In the genomic region with DNA sequence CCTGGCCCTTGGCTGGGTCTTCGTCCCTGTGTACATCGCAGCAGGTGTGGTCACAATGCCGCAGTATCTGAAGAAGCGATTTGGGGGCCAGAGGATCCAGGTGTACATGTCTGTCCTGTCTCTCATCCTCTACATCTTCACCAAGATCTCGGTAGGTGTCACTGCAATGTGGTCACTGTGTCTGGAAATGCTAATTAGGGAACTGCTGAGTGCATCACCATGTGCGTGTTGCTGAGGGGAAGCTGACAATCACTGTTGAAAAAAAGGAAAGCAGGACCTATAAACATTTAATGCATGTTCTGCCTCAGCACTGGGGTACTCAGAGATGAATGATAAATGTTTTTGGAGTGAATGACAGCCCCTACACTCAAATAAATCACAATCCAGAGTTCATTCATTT, we compare ENCODE assay signal across 29 cellular contexts. TPM values are rescaled to one million over a fixed set of nuclear protein-coding genes. Genes with fewer than 3 reads are reported as not detected.
"Had no signal": no experiment of that assay in that cellular context is flagged by ENCODE, and none has a peak within 500 bp of the region (broad histone marks: within the 10 kb centered on the region; RNA-seq: fewer than 3 reads in every experiment).

No MANE protein-coding gene starts in this region.

- H3K9me3 Mint-ChIP-seq: activated CD4-positive, alpha-beta memory T cell treated with anti-CD3 and anti-CD28 coated beads for 36 hours; activated CD4-positive, alpha-beta T cell treated with anti-CD3 and anti-CD28 coated beads, Interleukin-2, amount 10 ng/mL, durations not matched to agents 7 days and 5 days; activated T-cell treated with anti-CD3 and anti-CD28 coated beads, Interleukin-2, amount 50 U/mL, for 4 hours; brain; IgD-negative memory B cell had no signal

- H3K4me1 Mint-ChIP-seq: brain had no signal

- H3K27ac Mint-ChIP-seq: activated CD4-positive, alpha-beta memory T cell treated with anti-CD3 and anti-CD28 coated beads for 36 hours; activated naive CD8-positive, alpha-beta T cell; brain; IgD-negative memory B cell had no signal

- H3K27ac ChIP-seq: RWPE1, SJCRH30, VCaP had no signal

- DNase-seq: activated CD4-positive, alpha-beta memory T cell treated with anti-CD3 and anti-CD28 coated beads for 36 hours; activated CD4-positive, alpha-beta T cell treated with anti-CD3 and anti-CD28 coated beads, Interleukin-2, amount 10 ng/mL, durations not matched to agents 7 days and 5 days; activated CD4-positive, CD25-positive, alpha-beta regulatory T cell; activated CD8-positive, alpha-beta memory T cell treated with anti-CD3 and anti-CD28 coated beads for 24 hours; activated effector memory CD4-positive, alpha-beta T cell treated with anti-CD3 and anti-CD28 coated beads, Interleukin-2, amount 50 U/mL, for 16 hours; activated naive CD4-positive, alpha-beta T cell treated with Interleukin-2 at 50 U/mL for 16 hours; activated T-cell treated with anti-CD3 and anti-CD28 coated beads, Interleukin-2, amount 50 U/mL, for 4 hours; amygdala; KG1; NCI-H1092; NCI-H1417 treated with DMSO at 0.1 percent for 48 hours; NCI-H2081; NCI-H510A treated with DMSO at 0.1 percent for 48 hours; NCI-H69; NK-92 treated with Interleukin-12 subunit alpha and Interleukin-12 subunit beta, amount 100 ng/mL, for 24 hours; OCI-M1; Right ventricle myocardium superior; SJCRH30; T-helper 2 cell; T1000 had no signal

- H3K27me3 Mint-ChIP-seq: activated CD4-positive, alpha-beta memory T cell treated with anti-CD3 and anti-CD28 coated beads for 36 hours; activated CD4-positive, alpha-beta T cell treated with anti-CD3 and anti-CD28 coated beads, Interleukin-2, amount 10 ng/mL, durations not matched to agents 7 days and 5 days; activated naive CD8-positive, alpha-beta T cell had no signal

- ATAC-seq: activated T-cell treated with anti-CD3 and anti-CD28 coated beads, Interleukin-2, amount 50 U/mL, for 4 hours; Panc1; SK-N-SH treated with all-trans-retinoic acid at 6 μM for 48 hours had no signal

- H3K4me3 ChIP-seq: SJCRH30 had no signal

- H3K4me1 ChIP-seq: SJCRH30 had no signal

- H3K9me3 ChIP-seq: SJCRH30 had no signal

- H3K36me3 ChIP-seq: SJCRH30 had no signal

- H3K36me3 Mint-ChIP-seq: activated CD4-positive, alpha-beta memory T cell treated with anti-CD3 and anti-CD28 coated beads for 36 hours; activated naive CD8-positive, alpha-beta T cell; brain had no signal

- H3K4me3 Mint-ChIP-seq: activated CD4-positive, alpha-beta memory T cell treated with anti-CD3 and anti-CD28 coated beads for 36 hours; activated CD4-positive, alpha-beta T cell treated with anti-CD3 and anti-CD28 coated beads, Interleukin-2, amount 10 ng/mL, durations not matched to agents 7 days and 5 days; activated naive CD8-positive, alpha-beta T cell; activated T-cell treated with anti-CD3 and anti-CD28 coated beads, Interleukin-2, amount 50 U/mL, for 4 hours; brain had no signal

RNA-seq across cellular contexts. Expression of gene SLC5A9, which starts 6.8 kb away (rescaled TPM):
- total RNA-seq: activated CD4-positive, alpha-beta memory T cell treated with anti-CD3 and anti-CD28 coated beads for 36 hours; activated CD4-positive, alpha-beta T cell treated with anti-CD3 and anti-CD28 coated beads, Interleukin-2, amount 10 ng/mL, durations not matched to agents 7 days and 5 days; activated T-cell treated with anti-CD3 and anti-CD28 coated beads, Interleukin-2, amount 50 U/mL, for 4 hours; astrocyte; MCF 10A; SJCRH30 had no signal
- polyA plus RNA-seq: IgD-negative memory B cell had no signal
